ENCODE assay signal across 10 cellular contexts in genomic region chr2:181680055-181680936, GRCh38. TPM values are rescaled to one million over a fixed set of nuclear protein-coding genes. Genes with fewer than 3 reads are reported as not detected.
DNase-seq lines count a peak whose midpoint lies in the region; ATAC-seq, FAIRE-seq and TF ChIP-seq lines count a peak whose summit lies in the region.
"Had no signal": no experiment of that assay in that cellular context is flagged by ENCODE, and none has a peak within 500 bp of the region (broad histone marks: within the 10 kb centered on the region; RNA-seq: fewer than 3 reads in every experiment).

NEUROD1 (minus strand) TSS chr2:181680517; CDS start chr2:181678860, 1,657 bp downstream.

- 2 to 3% methylated on average over 35 to 45 of the region's 45 CpGs for WGBS in pancreas, 2 donors
- 3% methylated on average over 41 of the region's 45 CpGs for WGBS in suprapubic skin

- no peak within 1 kb of the TSS for H3K27ac ChIP-seq in pancreas
- no peak within 1 kb of the TSS for H3K27ac ChIP-seq in suprapubic skin

- TF ChIP-seq CTCF in pancreas (IDR thresholded peaks at IDR 0.05) = no peak
- no peak for TF ChIP-seq CTCF in suprapubic skin (IDR thresholded peaks at IDR 0.05)

- ATAC-seq in pancreas (peak; percentile 19 to 73 (median 51)), HG03039 (IDR thresholded peaks at IDR 0.05; ENCODE audit: unreplicated experiment) (no peak)

- H3K4me3 ChIP-seq in pancreas = no peak within 1 kb of the TSS
- H3K4me3 ChIP-seq in suprapubic skin = no peak within 1 kb of the TSS

- intact Hi-C loops in pancreas (cut with DNase I) = no loop called here

- DNase-seq in GM18507 (ENCODE audit: extremely low spot score, insufficient read length, low read depth) (no peak), NCI-H2029 (lab: John Stamatoyannopoulos, UW) (peak; percentile 77), cerebellum (ENCODE audit: low spot score) (peak; percentile 97), pancreas (peak in 5 of 6 donors; percentile 24 to 76 (median 46)), NAMALWA (ENCODE audit: low spot score) (no peak), suprapubic skin (ENCODE audit: low spot score in 2 of 2) (no peak), 8988T (no peak)

- H3K27me3 ChIP-seq in pancreas (peaks cover 5 to 82% (median 15%) of the 10 kb centered on the region in 4 donors), suprapubic skin (peaks cover 89% of the 10 kb centered on the region)

- TF ChIP-seq EP300 in suprapubic skin (IDR thresholded peaks at IDR 0.05) = no peak

- no peaks in the 10 kb centered on the region for H3K4me1 ChIP-seq in pancreas
- H3K4me1 ChIP-seq in suprapubic skin = peaks cover 34% of the 10 kb centered on the region

- H3K9me3 ChIP-seq in pancreas (no peaks in the 10 kb centered on the region), suprapubic skin (no peaks in the 10 kb centered on the region)

- no peaks in the 10 kb centered on the region for H3K36me3 ChIP-seq in pancreas
- no peaks in the 10 kb centered on the region for H3K36me3 ChIP-seq in suprapubic skin

- no peak for TF ChIP-seq POLR2A in suprapubic skin (IDR thresholded peaks at IDR 0.05)

- peak; percentile 41 for FAIRE-seq in GM18507 (lab: Jason Lieb, UNC)
- FAIRE-seq in pancreas (lab: Jason Lieb, UNC) = no peak
- FAIRE-seq: endothelial cell of umbilical vein had no signal

RNA-seq across cellular contexts. Expression of gene NEUROD1, which starts in this region (rescaled TPM):
- total RNA-seq in cerebellum (69.3 TPM), pancreas (1 to 10 TPM; 1.4 to 9.1 (median 3.1) TPM), suprapubic skin (not detected)
- polyA plus RNA-seq in pancreas = 10 to 100 TPM in 1 of 2 donors, 1 to 10 TPM in 1; 8.7 to 52.8 TPM
- total RNA-seq: endothelial cell of umbilical vein, LHCN-M2 had no signal
- polyA plus RNA-seq: endothelial cell of umbilical vein had no signal

Comparison
In these comparisons a context has a peak if more than half of its experiments do, and no peak if none do; other contexts are left out.
1. DNase-seq: peak in NCI-H2029 (single experiment), cerebellum (single experiment) and pancreas (5 of 6); none in GM18507 (single experiment), NAMALWA (single experiment), suprapubic skin (0 of 2) and 8988T (single experiment).